Comparison of ENCODE assay signal across 20 cellular contexts in genomic region chr18:24763765-24764548, GRCh38.
DNase-seq lines count a peak whose midpoint lies in the region; ATAC-seq, FAIRE-seq and TF ChIP-seq lines count a peak whose summit lies in the region.
"Had no signal": no experiment of that assay in that cellular context is flagged by ENCODE, and none has a peak within 500 bp of the region (broad histone marks: within the 10 kb centered on the region; RNA-seq: fewer than 3 reads in every experiment).

No MANE protein-coding gene starts in this region.

- DNase-seq in AG10803 (ENCODE audit: low read depth) = peak; percentile 73
- DNase-seq in NCI-H446 (lab: John Stamatoyannopoulos, UW) = peak; percentile 69 to 94
- DNase-seq in fibroblast of peridontal ligament (ENCODE audit: extremely low read depth) = peak; percentile 37
- DNase-seq in pancreas = peak in 1 of 6 donors; percentile 2
- no peak for DNase-seq in stimulated activated CD4-positive, alpha-beta T cell treated with anti-CD3 and anti-CD28 coated beads, Interleukin-1b, Interleukin-23, amount 100 ng/mL, for 48 hours
- no peak for DNase-seq in KBM-7
- no peak for DNase-seq in OCI-LY7 (ENCODE audit: low spot score)
- DNase-seq: activated CD4-positive, alpha-beta T cell treated with anti-CD3 and anti-CD28 coated beads, Interleukin-2, amount 50 U/mL, for 48 hours; effector memory CD4-positive, alpha-beta T cell; hippocampal formation; NCI-H1092 treated with DMSO at 0.1 percent for 48 hours; NCI-H510A treated with DMSO at 0.1 percent for 48 hours had no signal

- H3K4me3 ChIP-seq in AG10803 (ENCODE audit: low read length) (no peak overlapping the region), pancreas (no peak overlapping the region), OCI-LY7 (ENCODE audit: low read depth, low read length, poor library complexity, severe bottlenecking) (no peak overlapping the region)
- H3K4me3 ChIP-seq: BLaER1 treated with 17β-estradiol and CSF1 and Interleukin-3, amounts not matched to agents 10 nM and 100 nM; lung had no signal

- no peaks in the 10 kb centered on the region for H3K4me1 ChIP-seq in pancreas
- H3K4me1 ChIP-seq in OCI-LY7 (ENCODE audit: insufficient read depth, low read length, poor library complexity, severe bottlenecking) = no peaks in the 10 kb centered on the region

- no peaks in the 10 kb centered on the region for H4K20me1 ChIP-seq in OCI-LY7 (ENCODE audit: insufficient read depth, low read length)
- H4K20me1 ChIP-seq: BLaER1 treated with 17β-estradiol and CSF1 and Interleukin-3, amounts not matched to agents 10 nM and 100 nM had no signal

- no TSS peak for BruUV-seq in OCI-LY7 (replicated peaks; lab: Mats Ljungman, UMichigan)

- intact Hi-C loops in pancreas (cut with DNase I) = no loop called here
- intact Hi-C loops in OCI-LY7 (cut with micrococcal nuclease; ENCODE audit: unreplicated experiment) = no loop called here

- WGBS in pancreas, 2 donors = 51 to 66% methylated on average over 6 of the region's 6 CpGs

- no peak for FAIRE-seq in pancreas (lab: Jason Lieb, UNC)
- FAIRE-seq: G401.6, GM18507, RCC 7860 had no signal

- no peak overlapping the region for H3K4me2 ChIP-seq in OCI-LY7 (ENCODE audit: low read length)

- no peaks in the 10 kb centered on the region for H3K27me3 ChIP-seq in pancreas
- H3K27me3 ChIP-seq: BLaER1 treated with 17β-estradiol and CSF1 and Interleukin-3, amounts not matched to agents 10 nM and 100 nM; neutrophil had no signal

- no peaks in the 10 kb centered on the region for H3K36me3 ChIP-seq in pancreas
- H3K36me3 ChIP-seq in OCI-LY7 (ENCODE audit: insufficient read depth, low read length) = no peaks in the 10 kb centered on the region
- H3K36me3 ChIP-seq: BLaER1 treated with 17β-estradiol and CSF1 and Interleukin-3, amounts not matched to agents 10 nM and 100 nM; neutrophil had no signal

- POLR2A ChIA-PET in OCI-LY7 (lab: Charles Lee) = no interaction called here

- ATAC-seq in pancreas = peak in 3 of 4 donors; percentile 24 to 58 (median 27)
- no peak for ATAC-seq in GM21447 (IDR thresholded peaks at IDR 0.05; ENCODE audit: unreplicated experiment)
- ATAC-seq: HCT116 had no signal

- H2AFZ ChIP-seq in OCI-LY7 (ENCODE audit: low read length) = no peak overlapping the region

- TF ChIP-seq CTCF in AG10803 (conservative IDR thresholded peaks at IDR 0.05; ENCODE audit: low read length) (no peak), pancreas (IDR thresholded peaks at IDR 0.05) (no peak), OCI-LY7 (conservative IDR thresholded peaks at IDR 0.05; ENCODE audit: low read length) (no peak)

- H3K27ac ChIP-seq in pancreas = no peak overlapping the region
- no peak overlapping the region for H3K27ac ChIP-seq in OCI-LY7 (ENCODE audit: low read depth, low read length, poor library complexity, severe bottlenecking)
- H3K27ac ChIP-seq: BLaER1 treated with 17β-estradiol and CSF1 and Interleukin-3, amounts not matched to agents 10 nM and 100 nM; neutrophil had no signal

- H3K9me3 ChIP-seq in pancreas (no peaks in the 10 kb centered on the region), OCI-LY7 (ENCODE audit: low read length) (no peaks in the 10 kb centered on the region)
- H3K9me3 ChIP-seq: neutrophil had no signal

- 0 out of 2 replicates have a peak, but pooled peaks cover 3% of the 10 kb centered on the region for H3K9me2 ChIP-seq in OCI-LY7 (ENCODE audit: insufficient read depth, low read length)

- in situ Hi-C loops in KBM-7 (cut with MboI; ENCODE audit: low pct_unique_long_range_greater_than_20kb, low sequenced_read_pairs) = no loop called here

- no peaks in the 10 kb centered on the region for H3K79me2 ChIP-seq in OCI-LY7 (ENCODE audit: insufficient read depth, low read depth, low read length)

- CTCF ChIA-PET in OCI-LY7 (lab: Charles Lee; ENCODE audit: unreplicated experiment) = no interaction called here

Comparison
In these comparisons a context has a peak if more than half of its experiments do, and no peak if none do; other contexts are left out.
1. DNase-seq: peak in AG10803 (single experiment), NCI-H446 (2 of 2) and fibroblast of peridontal ligament (single experiment); none in stimulated activated CD4-positive, alpha-beta T cell treated with anti-CD3 and anti-CD28 coated beads, Interleukin-1b, Interleukin-23, amount 100 ng/mL, for 48 hours (single experiment), KBM-7 (single experiment) and OCI-LY7 (single experiment).